Comparison of ENCODE assay signal across 26 cellular contexts in genomic region chr10:16662889-16663288, GRCh38.
"Had no signal": no experiment of that assay in that cellular context is flagged by ENCODE, and none has a peak within 500 bp of the region (broad histone marks: within the 10 kb centered on the region; RNA-seq: fewer than 3 reads in every experiment).

No MANE protein-coding gene starts in this region.

- H3K27ac ChIP-seq: body of pancreas, Peyer's patch, RWPE1 had no signal

- H3K9me3 ChIP-seq: body of pancreas, Peyer's patch had no signal

- H3K36me3 ChIP-seq: Peyer's patch had no signal

- H3K27me3 ChIP-seq: body of pancreas, Peyer's patch had no signal

- H3K4me1 ChIP-seq: body of pancreas, Peyer's patch had no signal

- DNase-seq: activated CD4-positive, alpha-beta T cell treated with anti-CD3 and anti-CD28 coated beads for 48 hours; activated CD4-positive, alpha-beta T cell treated with anti-CD3 and anti-CD28 coated beads, Interleukin-2, amount 50 U/mL, for 4 hours; activated CD4-positive, CD25-positive, alpha-beta regulatory T cell treated with anti-CD3 and anti-CD28 coated beads, Interleukin-2, amount 50 U/mL, for 72 hours; activated CD8-positive, alpha-beta T cell treated with anti-CD3 and anti-CD28 coated beads, Interleukin-2, amount 10 ng/mL, durations not matched to agents 7 days and 5 days; activated gamma-delta T cell; activated naive CD4-positive, alpha-beta T cell treated with anti-CD3 and anti-CD28 coated beads for 36 hours; activated naive CD8-positive, alpha-beta T cell treated with anti-CD3 and anti-CD28 coated beads, Interleukin-2, amount 10 ng/mL, durations not matched to agents 7 days and 5 days; activated T-cell treated with anti-CD3 and anti-CD28 coated beads, Interleukin-2, amount 50 U/mL, for 24 hours; aorta; body of pancreas; KG1; NCI-H1048; NCI-H1417; NCI-H1694 treated with DMSO at 0.1 percent for 48 hours; NCI-H2029 treated with DMSO at 0.1 percent for 48 hours; NCI-H510A treated with DMSO at 0.1 percent for 48 hours; NCI-H69; NK-92 treated with Interleukin-12 subunit alpha and Interleukin-12 subunit beta, amount 100 ng/mL, for 24 hours; OCI-M1; Peyer's patch; SHP77 treated with DMSO at 0.1 percent for 48 hours; T-helper 17 cell; T-helper 9 cell had no signal

- ATAC-seq: activated CD8-positive, alpha-beta T cell treated with anti-CD3 and anti-CD28 coated beads, Interleukin-2, amount 10 ng/mL, durations not matched to agents 7 days and 5 days; activated T-helper 17 cell treated with anti-CD3 and anti-CD28 coated beads, Interleukin-2, amount 50 U/mL, for 72 hours; body of pancreas; T-helper 17 cell; WTC11 had no signal

- H3K4me3 ChIP-seq: body of pancreas, Peyer's patch had no signal
